In genomic region chr1:25858906-25859789, GRCh38 we compare ENCODE assay signal across 1 cellular context.
TF ChIP-seq lines count a peak whose summit lies in the region.

TSS of gene AUNIP (minus strand) at chr1:25859457. CDS start at chr1:25859357, 100 bp downstream.

TF ChIP-seq in HepG2, 621 proteins besides CTCF, POLR2A, EP300 and RAD21 (continued from another document and continues in another):
- TF ChIP-seq MYPOP (CRISPR knock-in tag; IDR thresholded peaks at IDR 0.05), result 0 out of 2 replicates have a peak, but pooled peaks have one; percentile 41
- 0 out of 2 replicates have a peak, but pooled peaks have one; percentile 1 for TF ChIP-seq TFE3 (CRISPR knock-in tag; IDR thresholded peaks at IDR 0.05)
- TF ChIP-seq ZBTB38 (CRISPR knock-in tag; IDR thresholded peaks at IDR 0.05), result peak; percentile 42; the same call in 1 of the 2 replicates
- no peak for TF ChIP-seq SMARCC2 (IDR thresholded peaks at IDR 0.05)
- peak; percentile 63; the same call in 1 of the 2 replicates for TF ChIP-seq ZSCAN5A (CRISPR knock-in tag; IDR thresholded peaks at IDR 0.05; ENCODE audit: borderline replicate concordance)
- peak; percentile 71; the same call in 1 of the 2 replicates for TF ChIP-seq ZFP91 (CRISPR knock-in tag; IDR thresholded peaks at IDR 0.05; ENCODE audit: borderline replicate concordance)
- 0 out of 2 replicates have a peak, but pooled peaks have one; percentile 38 for TF ChIP-seq JUN (CRISPR knock-in tag; IDR thresholded peaks at IDR 0.05)
- TF ChIP-seq KAT8 (CRISPR knock-in tag; IDR thresholded peaks at IDR 0.05), result peak; percentile 65; the same call in 1 of the 2 replicates
- peak; percentile 82; the same call in 1 of the 2 replicates for TF ChIP-seq ZFYVE20 (CRISPR knock-in tag; IDR thresholded peaks at IDR 0.05; ENCODE audit: borderline replicate concordance, low read depth)
- peak; percentile 93 for TF ChIP-seq ZNF724P (CRISPR knock-in tag; IDR thresholded peaks at IDR 0.05; ENCODE audit: borderline replicate concordance)
- TF ChIP-seq ZNF768 (CRISPR knock-in tag; IDR thresholded peaks at IDR 0.05), result peak; percentile 76; the same call in 1 of the 2 replicates
- TF ChIP-seq ZFP1 (CRISPR knock-in tag; IDR thresholded peaks at IDR 0.05), result peak; percentile 56; the same call in 1 of the 2 replicates
- 0 out of 2 replicates have a peak, but pooled peaks have one; percentile 27 for TF ChIP-seq ESRRA (CRISPR knock-in tag; IDR thresholded peaks at IDR 0.05; ENCODE audit: low read depth)
- TF ChIP-seq GABPB1 (CRISPR knock-in tag; IDR thresholded peaks at IDR 0.05), result peak; percentile 76
- TF ChIP-seq SRY (CRISPR knock-in tag; IDR thresholded peaks at IDR 0.05), result peak; percentile 50; the same call in 1 of the 2 replicates
- TF ChIP-seq MXD4 (CRISPR knock-in tag; IDR thresholded peaks at IDR 0.05), result peak; percentile 95
- peak; percentile 66; the same call in 1 of the 2 replicates for TF ChIP-seq ZNF451 (CRISPR knock-in tag; IDR thresholded peaks at IDR 0.05)
- TF ChIP-seq ZNF629 (CRISPR knock-in tag; conservative IDR thresholded peaks at IDR 0.05), result peak; percentile 42
- TF ChIP-seq CBX2 (IDR thresholded peaks at IDR 0.05; ENCODE audit: low read depth, low read length), result no peak
- 0 out of 2 replicates have a peak, but pooled peaks have one; percentile 30 for TF ChIP-seq CBX2 (CRISPR knock-in tag; IDR thresholded peaks at IDR 0.05; ENCODE audit: low read depth)
- TF ChIP-seq ZNF143 (CRISPR knock-in tag; IDR thresholded peaks at IDR 0.05), result peak; percentile 28; the same call in 1 of the 2 replicates
- TF ChIP-seq ZUFSP (CRISPR knock-in tag; IDR thresholded peaks at IDR 0.05; ENCODE audit: borderline replicate concordance), result no peak
- TF ChIP-seq E2F5 (CRISPR knock-in tag; conservative IDR thresholded peaks at IDR 0.05), result peak; percentile 97
- no peak for TF ChIP-seq NFATC3 (CRISPR knock-in tag; IDR thresholded peaks at IDR 0.05)
- peak; percentile 74; the same call in 1 of the 2 replicates for TF ChIP-seq ZSCAN21 (CRISPR knock-in tag; IDR thresholded peaks at IDR 0.05; ENCODE audit: borderline replicate concordance)
- TF ChIP-seq NKX3-1 (CRISPR knock-in tag; IDR thresholded peaks at IDR 0.05), result peak; percentile 90; the same call in 1 of the 2 replicates
- peak; percentile 62 for TF ChIP-seq GATAD1 (CRISPR knock-in tag; IDR thresholded peaks at IDR 0.05)
- TF ChIP-seq GATAD2A (CRISPR knock-in tag; IDR thresholded peaks at IDR 0.05), result peak; percentile 77
- peak; percentile 56; the same call in 1 of the 2 replicates for TF ChIP-seq KLF12 (CRISPR knock-in tag; IDR thresholded peaks at IDR 0.05; ENCODE audit: borderline replicate concordance)
- peak; percentile 84; the same call in 1 of the 2 replicates for TF ChIP-seq KDM2A (CRISPR knock-in tag; IDR thresholded peaks at IDR 0.05; ENCODE audit: borderline replicate concordance, low read depth)
- peak; percentile 30; the same call in 1 of the 2 replicates for TF ChIP-seq RXRB (CRISPR knock-in tag; IDR thresholded peaks at IDR 0.05; ENCODE audit: borderline replicate concordance)
- TF ChIP-seq MIER3 (CRISPR knock-in tag; IDR thresholded peaks at IDR 0.05; ENCODE audit: borderline replicate concordance), result peak; percentile 37; the same call in 1 of the 2 replicates
- no peak; the same call in 1 of the 2 replicates for TF ChIP-seq SIX4 (CRISPR knock-in tag; IDR thresholded peaks at IDR 0.05)
- TF ChIP-seq PHF8 (CRISPR knock-in tag; IDR thresholded peaks at IDR 0.05), result peak; percentile 86
- peak; percentile 56; the same call in 1 of the 2 replicates for TF ChIP-seq RFXAP (CRISPR knock-in tag; IDR thresholded peaks at IDR 0.05; ENCODE audit: borderline replicate concordance)
- TF ChIP-seq ELF4 (CRISPR knock-in tag; IDR thresholded peaks at IDR 0.05; ENCODE audit: borderline replicate concordance), result no peak; the same call in 1 of the 2 replicates
- no peak for TF ChIP-seq SMARCE1 (IDR thresholded peaks at IDR 0.05; ENCODE audit: borderline replicate concordance)
- TF ChIP-seq ZNF772 (CRISPR knock-in tag; IDR thresholded peaks at IDR 0.05), result no peak
- TF ChIP-seq ZNF234 (CRISPR knock-in tag; conservative IDR thresholded peaks at IDR 0.05), result no peak
- TF ChIP-seq ZNF841 (CRISPR knock-in tag; IDR thresholded peaks at IDR 0.05; ENCODE audit: borderline replicate concordance), result peak; percentile 79; the same call in 1 of the 2 replicates
- TF ChIP-seq MXI1 (IDR thresholded peaks at IDR 0.05; ENCODE audit: borderline replicate concordance, low read depth, low read length), result peak; percentile 99
- TF ChIP-seq ZNF577 (CRISPR knock-in tag; IDR thresholded peaks at IDR 0.05; ENCODE audit: borderline replicate concordance, low read depth), result no peak
- TF ChIP-seq GRHL1 (CRISPR knock-in tag; conservative IDR thresholded peaks at IDR 0.05), result no peak
- 0 out of 2 replicates have a peak, but pooled peaks have one; percentile 16 for TF ChIP-seq HOMEZ (CRISPR knock-in tag; IDR thresholded peaks at IDR 0.05; ENCODE audit: low read depth)
- peak; percentile 14; the same call in 1 of the 2 replicates for TF ChIP-seq MIXL1 (CRISPR knock-in tag; IDR thresholded peaks at IDR 0.05)
- peak; percentile 97 for TF ChIP-seq ZNF687 (CRISPR knock-in tag; IDR thresholded peaks at IDR 0.05)
- 0 out of 2 replicates have a peak, but pooled peaks have one; percentile 72 for TF ChIP-seq NR0B2 (CRISPR knock-in tag; IDR thresholded peaks at IDR 0.05)
